8 cellular contexts compared by ENCODE assay signal in the genomic region with DNA sequence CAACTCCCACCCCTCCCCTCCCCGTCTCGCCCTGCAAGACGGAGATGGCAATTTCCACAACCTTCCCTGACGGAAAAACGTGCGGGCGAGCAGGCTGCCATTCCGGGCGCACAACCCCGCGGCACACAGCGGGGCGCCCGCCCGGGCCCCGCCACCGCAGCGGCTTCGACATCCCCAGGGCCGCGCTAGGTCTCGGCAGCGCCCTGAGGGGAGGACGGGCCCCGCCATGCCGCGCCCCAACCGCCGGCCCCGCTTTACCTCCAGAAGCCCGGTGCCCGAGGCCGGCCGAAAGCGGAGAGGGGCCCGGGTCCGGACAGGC. TPM values are rescaled to one million over a fixed set of nuclear protein-coding genes. Genes with fewer than 3 reads are reported as not detected.
DNase-seq lines count a peak whose midpoint lies in the region; ATAC-seq lines count a peak whose summit lies in the region.

No MANE protein-coding gene starts in this region.

- ATAC-seq in GM18517 (IDR thresholded peaks at IDR 0.05; ENCODE audit: unreplicated experiment) = peak; percentile 22
- peak; percentile 18 for ATAC-seq in HG02943 (IDR thresholded peaks at IDR 0.05; ENCODE audit: low read depth, unreplicated experiment)
- ATAC-seq in GM21360 (IDR thresholded peaks at IDR 0.05; ENCODE audit: unreplicated experiment) = no peak
- ATAC-seq in GM21717 (IDR thresholded peaks at IDR 0.05; ENCODE audit: unreplicated experiment) = no peak

- no peak for DNase-seq in activated T-helper 2 cell treated with anti-CD3 and anti-CD28 coated beads, Interferon-gamma antibody, Interleukin-2, Interleukin-4, amounts not matched to agents 10 μg/mL and 5 μg/mL and 100 μg/mL, durations not matched to agents 14 hours and 24 hours and 36 hours (ENCODE audit: low spot score)
- peak; percentile 42 for DNase-seq in hepatic stellate cell (ENCODE audit: low spot score)
- DNase-seq in cortex of kidney (lab: John Stamatoyannopoulos, UW) = no peak

- peak overlapping the region; percentile 86 for H3K4me2 ChIP-seq in skeletal muscle satellite cell (ENCODE audit: low read length)

- no peaks in the 10 kb centered on the region for H3K27me3 Mint-ChIP-seq in activated T-helper 2 cell treated with anti-CD3 and anti-CD28 coated beads, Interferon-gamma antibody, Interleukin-2, Interleukin-4, amounts not matched to agents 10 μg/mL and 5 μg/mL and 100 μg/mL, durations not matched to agents 14 hours and 24 hours and 36 hours (ENCODE audit: low read depth)

- no peaks in the 10 kb centered on the region for H3K36me3 ChIP-seq in skeletal muscle satellite cell (ENCODE audit: insufficient read depth, low read length)

- H3K9me3 ChIP-seq in skeletal muscle satellite cell (replicated peaks; ENCODE audit: low read length) = peaks cover 4% of the 10 kb centered on the region

- H3K9ac ChIP-seq in skeletal muscle satellite cell (ENCODE audit: low read depth, low read length) = peak overlapping the region; percentile 78

- H3K4me1 ChIP-seq in skeletal muscle satellite cell (ENCODE audit: control insufficient read depth, insufficient read depth, low read length) = peaks cover 4% of the 10 kb centered on the region

- H3K27ac Mint-ChIP-seq in activated T-helper 2 cell treated with anti-CD3 and anti-CD28 coated beads, Interferon-gamma antibody, Interleukin-2, Interleukin-4, amounts not matched to agents 10 μg/mL and 5 μg/mL and 100 μg/mL, durations not matched to agents 14 hours and 24 hours and 36 hours = no peak overlapping the region

- peaks cover under 1% of the 10 kb centered on the region for H3K27me3 ChIP-seq in skeletal muscle satellite cell (ENCODE audit: control insufficient read depth, insufficient read depth, low read length)

- intact Hi-C loops in activated T-helper 2 cell treated with anti-CD3 and anti-CD28 coated beads, Interferon-gamma antibody, Interleukin-2, Interleukin-4, amounts not matched to agents 10 μg/mL and 5 μg/mL and 100 μg/mL, durations not matched to agents 14 hours and 24 hours and 36 hours (cut with micrococcal nuclease) = loop anchor here (2.0 to 5.0 kb wide), 4 partner anchors 61 to 139 kb away; a partner anchor contains a TSS

- peaks cover 38% of the 10 kb centered on the region for H3K4me1 Mint-ChIP-seq in activated T-helper 2 cell treated with anti-CD3 and anti-CD28 coated beads, Interferon-gamma antibody, Interleukin-2, Interleukin-4, amounts not matched to agents 10 μg/mL and 5 μg/mL and 100 μg/mL, durations not matched to agents 14 hours and 24 hours and 36 hours (ENCODE audit: low read depth)

- peaks cover 16% of the 10 kb centered on the region for H3K9me3 Mint-ChIP-seq in activated T-helper 2 cell treated with anti-CD3 and anti-CD28 coated beads, Interferon-gamma antibody, Interleukin-2, Interleukin-4, amounts not matched to agents 10 μg/mL and 5 μg/mL and 100 μg/mL, durations not matched to agents 14 hours and 24 hours and 36 hours

- peak overlapping the region; percentile 80 for H3K4me3 Mint-ChIP-seq in activated T-helper 2 cell treated with anti-CD3 and anti-CD28 coated beads, Interferon-gamma antibody, Interleukin-2, Interleukin-4, amounts not matched to agents 10 μg/mL and 5 μg/mL and 100 μg/mL, durations not matched to agents 14 hours and 24 hours and 36 hours (ENCODE audit: low read depth)

- peak overlapping the region; percentile 82 for H3K4me3 ChIP-seq in skeletal muscle satellite cell (ENCODE audit: low read length)

- peaks cover 30% of the 10 kb centered on the region for H3K36me3 Mint-ChIP-seq in activated T-helper 2 cell treated with anti-CD3 and anti-CD28 coated beads, Interferon-gamma antibody, Interleukin-2, Interleukin-4, amounts not matched to agents 10 μg/mL and 5 μg/mL and 100 μg/mL, durations not matched to agents 14 hours and 24 hours and 36 hours (ENCODE audit: low read depth)

RNA-seq across cellular contexts. Expression of a gene that starts 0.5 kb away (rescaled TPM):
- total RNA-seq in activated T-helper 2 cell treated with anti-CD3 and anti-CD28 coated beads, Interferon-gamma antibody, Interleukin-2, Interleukin-4, amounts not matched to agents 10 μg/mL and 5 μg/mL and 100 μg/mL, durations not matched to agents 14 hours and 24 hours and 36 hours = 46.0 and 47.9 TPM in 2 replicates
- 3.3 and 10.6 TPM in 2 replicates for total RNA-seq in skeletal muscle satellite cell (2012; rRNA removed)

RNA-seq across cellular contexts. Expression of a gene that starts 18.1 kb away (rescaled TPM):
- total RNA-seq in activated T-helper 2 cell treated with anti-CD3 and anti-CD28 coated beads, Interferon-gamma antibody, Interleukin-2, Interleukin-4, amounts not matched to agents 10 μg/mL and 5 μg/mL and 100 μg/mL, durations not matched to agents 14 hours and 24 hours and 36 hours = 0.05 TPM in 1 of 2 replicates, not detected in the other
- under 0.01 TPM in 1 of 2 replicates, not detected in the other for total RNA-seq in skeletal muscle satellite cell (2012; rRNA removed)

Comparison
In these comparisons a context has a peak if more than half of its experiments do, and no peak if none do; other contexts are left out.
1. ATAC-seq: peak in GM18517 (single experiment) and HG02943 (single experiment); none in GM21360 (single experiment) and GM21717 (single experiment).